ENCODE assay signal across 8 cellular contexts in genomic region chr14:75513911-75514672, GRCh38. TPM values are rescaled to one million over a fixed set of nuclear protein-coding genes. Genes with fewer than 3 reads are reported as not detected.
DNase-seq lines count a peak whose midpoint lies in the region; ATAC-seq and TF ChIP-seq lines count a peak whose summit lies in the region.

No MANE protein-coding gene starts in this region.

- no peak overlapping the region for H2AFZ ChIP-seq in Loucy (ENCODE audit: low read length)
- peak overlapping the region; percentile 40 for H2AFZ ChIP-seq in parathyroid adenoma

- H3K27ac ChIP-seq in parathyroid adenoma = no peak overlapping the region

- H3K9me2 ChIP-seq in Loucy (replicated peaks; ENCODE audit: low read depth, low read length) = no peaks in the 10 kb centered on the region

- H3K36me3 ChIP-seq in H7 (replicated peaks; ENCODE audit: control insufficient read depth, insufficient read depth, low read length) (no peaks in the 10 kb centered on the region), Loucy (ENCODE audit: insufficient read depth, low read length) (no peaks in the 10 kb centered on the region), parathyroid adenoma (ENCODE audit: control insufficient read depth, insufficient read depth, low read length) (no peaks in the 10 kb centered on the region)

- H3K4me1 ChIP-seq in Loucy (ENCODE audit: insufficient read depth, low read length, poor library complexity, severe bottlenecking) (peaks cover 33% of the 10 kb centered on the region), parathyroid adenoma (no peaks in the 10 kb centered on the region)

- DNase-seq in H7 (peak; percentile 47), AG20443 (ENCODE audit: low spot score) (no peak), DMS114 treated with DMSO at 0.1 percent for 48 hours (lab: John Stamatoyannopoulos, UW; ENCODE audit: unreplicated experiment) (no peak), NCI-H1694 (lab: John Stamatoyannopoulos, UW) (no peak)
- DNase-seq in stimulated activated CD4-positive, alpha-beta T cell treated with anti-CD3 and anti-CD28 coated beads, Interleukin-4, amount 100 ng/mL, for 1 hour = no peak

- H3K27me3 ChIP-seq in H7 (ENCODE audit: control insufficient read depth, insufficient read depth, low read length) (no peaks in the 10 kb centered on the region; the same call in 1 of the 2 replicates), Loucy (ENCODE audit: insufficient read depth, low read length, poor library complexity, severe bottlenecking) (no peaks in the 10 kb centered on the region), parathyroid adenoma (ENCODE audit: control insufficient read depth, insufficient read depth, low read length) (no peaks in the 10 kb centered on the region)

- H3K79me2 ChIP-seq in Loucy (ENCODE audit: insufficient read depth, low read length) (no peaks in the 10 kb centered on the region), parathyroid adenoma (no peaks in the 10 kb centered on the region)

- peaks cover 13% of the 10 kb centered on the region; the same call in 1 of the 2 replicates for H3F3A ChIP-seq in Loucy (ENCODE audit: low read depth)

- H3K9ac ChIP-seq in Loucy (ENCODE audit: low read depth, low read length, poor library complexity, severe bottlenecking) (peak overlapping the region; percentile 78), parathyroid adenoma (no peak overlapping the region)

- peak; percentile 43 for ATAC-seq in GM18907 (IDR thresholded peaks at IDR 0.05; ENCODE audit: unreplicated experiment)

- TF ChIP-seq CTCF in Loucy (conservative IDR thresholded peaks at IDR 0.05; ENCODE audit: low read length) (no peak), parathyroid adenoma (IDR thresholded peaks at IDR 0.05) (no peak)

- no peak overlapping the region for H3K4me3 ChIP-seq in H7 (ENCODE audit: insufficient read depth, low read depth, low read length)
- H3K4me3 ChIP-seq in Loucy (ENCODE audit: low read length, poor library complexity, severe bottlenecking) = peak overlapping the region; percentile 74
- no peak overlapping the region for H3K4me3 ChIP-seq in parathyroid adenoma (ENCODE audit: low read depth, low read length)

- no peaks in the 10 kb centered on the region for H4K20me1 ChIP-seq in Loucy (ENCODE audit: insufficient read depth, low read length, poor library complexity, severe bottlenecking)

- peak overlapping the region; percentile 88 for H3K4me2 ChIP-seq in Loucy (ENCODE audit: low read depth, low read length, poor library complexity, severe bottlenecking)
- H3K4me2 ChIP-seq in parathyroid adenoma (ENCODE audit: low read length) = no peak overlapping the region

- 0 out of 2 replicates have a peak, but pooled peaks cover 4% of the 10 kb centered on the region for H3K9me3 ChIP-seq in Loucy (ENCODE audit: insufficient read depth, low read depth, low read length)
- peaks cover 4% of the 10 kb centered on the region for H3K9me3 ChIP-seq in parathyroid adenoma (ENCODE audit: control insufficient read depth, low read length)

RNA-seq across cellular contexts. Expression of gene BATF, which starts 8.2 kb away (rescaled TPM):
- not detected in 2 replicates for total RNA-seq in H7 (2014; rRNA removed; shearing (Covaris generic))
